In genomic region chr7:377069-378040, GRCh38 we compare ENCODE assay signal across 19 cellular contexts.
DNase-seq lines count a peak whose midpoint lies in the region; ATAC-seq and TF ChIP-seq lines count a peak whose summit lies in the region.
"Had no signal": no experiment of that assay in that cellular context is flagged by ENCODE, and none has a peak within 500 bp of the region (broad histone marks: within the 10 kb centered on the region; RNA-seq: fewer than 3 reads in every experiment).

No MANE protein-coding gene starts in this region.

- H3K36me3 Mint-ChIP-seq in activated naive CD8-positive, alpha-beta T cell treated with anti-CD3 and anti-CD28 coated beads, Interleukin-2, amount 50 U/mL, for 24 hours (ENCODE audit: low read depth), result peaks cover 4% of the 10 kb centered on the region
- no peaks in the 10 kb centered on the region for H3K36me3 Mint-ChIP-seq in type B pancreatic cell

- H3K27me3 ChIP-seq in right atrium auricular region (no peaks in the 10 kb centered on the region), left lung (peaks cover 0 to 59% of the 10 kb centered on the region in 2 donors)
- H3K27me3 ChIP-seq: MG63, SJSA1 had no signal

- H3K4me3 ChIP-seq in right atrium auricular region (no peak overlapping the region), left lung (no peak overlapping the region)
- H3K4me3 ChIP-seq: MG63, SJSA1 had no signal

- peak; percentile 21 for DNase-seq in Right ventricle myocardium inferior (ENCODE audit: missing footprints)
- DNase-seq in right atrium auricular region (ENCODE audit: low spot score), result no peak
- peak; percentile 0 for DNase-seq in activated naive CD8-positive, alpha-beta T cell treated with anti-CD3 and anti-CD28 coated beads, Interleukin-2, amount 50 U/mL, for 24 hours
- DNase-seq in left lung, result peak; percentile 27 to 66
- DNase-seq in type B pancreatic cell (ENCODE audit: extremely low spot score, unreplicated experiment), result peak; percentile 68
- DNase-seq in NAMALWA (ENCODE audit: low spot score), result no peak
- no peak for DNase-seq in NCI-H1694 (lab: John Stamatoyannopoulos, UW)
- DNase-seq in iPS-NIHi11 (ENCODE audit: low spot score), result no peak
- DNase-seq: AML-193; amygdala; DMS79; MG63; NCI-H2107; stimulated activated CD4-positive, alpha-beta T cell treated with anti-CD3 and anti-CD28 coated beads, Interleukin-15, amount 100 ng/mL, for 24 hours; trophoblast cell had no signal

- intact Hi-C loops in Right ventricle myocardium inferior (cut with DNase I), result no loop called here
- intact Hi-C loops in left lung (cut with DNase I), result no loop called here

- TF ChIP-seq CTCF in right atrium auricular region (IDR thresholded peaks at IDR 0.05) (no peak), left lung (IDR thresholded peaks at IDR 0.05) (no peak), type B pancreatic cell (conservative IDR thresholded peaks at IDR 0.05) (no peak)

- H3K4me3 Mint-ChIP-seq in activated naive CD8-positive, alpha-beta T cell treated with anti-CD3 and anti-CD28 coated beads, Interleukin-2, amount 50 U/mL, for 24 hours, result no peak overlapping the region
- peak overlapping the region; percentile 34 for H3K4me3 Mint-ChIP-seq in type B pancreatic cell
- H3K4me3 Mint-ChIP-seq: dendritic cell treated with granulocyte-macrophage colony-stimulating factor and Interleukin-4, amounts not matched to agents 40 ng/mL and 50 ng/mL, for 4 days; memory B cell had no signal

- peaks cover 22% of the 10 kb centered on the region for H3K4me1 Mint-ChIP-seq in activated naive CD8-positive, alpha-beta T cell treated with anti-CD3 and anti-CD28 coated beads, Interleukin-2, amount 50 U/mL, for 24 hours
- peaks cover 13% of the 10 kb centered on the region for H3K4me1 Mint-ChIP-seq in type B pancreatic cell (ENCODE audit: unreplicated experiment)

- H3K9me3 ChIP-seq in right atrium auricular region (no peaks in the 10 kb centered on the region), left lung (no peaks in the 10 kb centered on the region)
- H3K9me3 ChIP-seq: MG63, SJSA1 had no signal

- peaks cover 6% of the 10 kb centered on the region for H3K9me3 Mint-ChIP-seq in activated naive CD8-positive, alpha-beta T cell treated with anti-CD3 and anti-CD28 coated beads, Interleukin-2, amount 50 U/mL, for 24 hours
- no peaks in the 10 kb centered on the region for H3K9me3 Mint-ChIP-seq in type B pancreatic cell
- H3K9me3 Mint-ChIP-seq: dendritic cell treated with granulocyte-macrophage colony-stimulating factor and Interleukin-4, amounts not matched to agents 40 ng/mL and 50 ng/mL, for 4 days; memory B cell had no signal

- ATAC-seq in Right ventricle myocardium inferior (no peak), left lung (no peak)
- ATAC-seq in activated naive CD8-positive, alpha-beta T cell treated with anti-CD3 and anti-CD28 coated beads, Interleukin-2, amount 50 U/mL, for 24 hours, result no peak

- no peak overlapping the region for H3K27ac ChIP-seq in right atrium auricular region
- no peak overlapping the region for H3K27ac ChIP-seq in left lung
- H3K27ac ChIP-seq: parathyroid adenoma, SJSA1 had no signal

- H3K4me1 ChIP-seq in right atrium auricular region, result peaks cover 0 to 20% of the 10 kb centered on the region in 2 donors
- peaks cover 9 to 19% of the 10 kb centered on the region in 2 donors for H3K4me1 ChIP-seq in left lung

- no peaks in the 10 kb centered on the region for H3K27me3 Mint-ChIP-seq in activated naive CD8-positive, alpha-beta T cell treated with anti-CD3 and anti-CD28 coated beads, Interleukin-2, amount 50 U/mL, for 24 hours
- peaks cover 23% of the 10 kb centered on the region for H3K27me3 Mint-ChIP-seq in type B pancreatic cell

- no peaks in the 10 kb centered on the region for H3K36me3 ChIP-seq in right atrium auricular region
- no peaks in the 10 kb centered on the region for H3K36me3 ChIP-seq in left lung
- H3K36me3 ChIP-seq: MG63, SJSA1 had no signal

- H3K27ac Mint-ChIP-seq in activated naive CD8-positive, alpha-beta T cell treated with anti-CD3 and anti-CD28 coated beads, Interleukin-2, amount 50 U/mL, for 24 hours, result no peak overlapping the region
- no peak overlapping the region for H3K27ac Mint-ChIP-seq in type B pancreatic cell
- H3K27ac Mint-ChIP-seq: dendritic cell treated with granulocyte-macrophage colony-stimulating factor and Interleukin-4, amounts not matched to agents 40 ng/mL and 50 ng/mL, for 4 days; memory B cell had no signal

Comparison
In these comparisons a context has a peak if more than half of its experiments do, and no peak if none do; other contexts are left out.
1. DNase-seq: peak in Right ventricle myocardium inferior (single experiment), activated naive CD8-positive, alpha-beta T cell treated with anti-CD3 and anti-CD28 coated beads, Interleukin-2, amount 50 U/mL, for 24 hours (single experiment), left lung (2 of 2) and type B pancreatic cell (single experiment); none in right atrium auricular region (single experiment), NAMALWA (single experiment), NCI-H1694 (single experiment) and iPS-NIHi11 (single experiment).